Comparison of ENCODE assay signal across 18 cellular contexts in genomic region chr1:90831910-90832309, GRCh38.
DNase-seq lines count a peak whose midpoint lies in the region; ATAC-seq lines count a peak whose summit lies in the region.
"Had no signal": no experiment of that assay in that cellular context is flagged by ENCODE, and none has a peak within 500 bp of the region (broad histone marks: within the 10 kb centered on the region; RNA-seq: fewer than 3 reads in every experiment).

No MANE protein-coding gene starts in this region.

- intact Hi-C loops in activated T-helper 1 cell treated with anti-CD3 and anti-CD28 coated beads, Interleukin-12 subunit alpha, Interleukin-12 subunit beta, Interleukin-2, Interleukin-4 antibody, amounts not matched to agents 30 ng/mL and 10 ng/mL and 1 ng/mL, durations not matched to agents 14 hours and 24 hours and 36 hours (cut with micrococcal nuclease) = no loop called here

- no peak overlapping the region for H3K4me3 Mint-ChIP-seq in effector memory CD8-positive, alpha-beta T cell
- H3K4me3 Mint-ChIP-seq in activated T-helper 1 cell treated with anti-CD3 and anti-CD28 coated beads, Interleukin-12 subunit alpha, Interleukin-12 subunit beta, Interleukin-2, Interleukin-4 antibody, amounts not matched to agents 30 ng/mL and 10 ng/mL and 1 ng/mL, durations not matched to agents 14 hours and 24 hours and 36 hours = no peak overlapping the region
- H3K4me3 Mint-ChIP-seq: activated naive CD4-positive, alpha-beta T cell treated with anti-CD3 and anti-CD28 coated beads for 36 hours; activated T-cell treated with anti-CD3 and anti-CD28 coated beads, Interleukin-2, amount 50 U/mL, for 72 hours; memory B cell had no signal

- peak; percentile 29 for ATAC-seq in effector memory CD8-positive, alpha-beta T cell (replicated peaks)
- ATAC-seq in GM21576 (IDR thresholded peaks at IDR 0.05; ENCODE audit: unreplicated experiment) = no peak
- ATAC-seq: heart left ventricle, Panc1, psoas muscle had no signal

- H3K4me1 Mint-ChIP-seq in effector memory CD8-positive, alpha-beta T cell (ENCODE audit: low read depth in 2 of 2) = peaks cover 3 to 14% of the 10 kb centered on the region in 2 donors
- H3K4me1 Mint-ChIP-seq in activated T-helper 1 cell treated with anti-CD3 and anti-CD28 coated beads, Interleukin-12 subunit alpha, Interleukin-12 subunit beta, Interleukin-2, Interleukin-4 antibody, amounts not matched to agents 30 ng/mL and 10 ng/mL and 1 ng/mL, durations not matched to agents 14 hours and 24 hours and 36 hours (ENCODE audit: low read depth) = peaks cover 12% of the 10 kb centered on the region

- peaks cover 6% of the 10 kb centered on the region for H3K36me3 Mint-ChIP-seq in effector memory CD8-positive, alpha-beta T cell (ENCODE audit: insufficient read depth)
- H3K36me3 Mint-ChIP-seq in activated T-helper 1 cell treated with anti-CD3 and anti-CD28 coated beads, Interleukin-12 subunit alpha, Interleukin-12 subunit beta, Interleukin-2, Interleukin-4 antibody, amounts not matched to agents 30 ng/mL and 10 ng/mL and 1 ng/mL, durations not matched to agents 14 hours and 24 hours and 36 hours (ENCODE audit: low read depth) = no peaks in the 10 kb centered on the region
- H3K36me3 Mint-ChIP-seq: memory B cell had no signal

- no peak overlapping the region for H3K27ac Mint-ChIP-seq in effector memory CD8-positive, alpha-beta T cell
- H3K27ac Mint-ChIP-seq in activated T-helper 1 cell treated with anti-CD3 and anti-CD28 coated beads, Interleukin-12 subunit alpha, Interleukin-12 subunit beta, Interleukin-2, Interleukin-4 antibody, amounts not matched to agents 30 ng/mL and 10 ng/mL and 1 ng/mL, durations not matched to agents 14 hours and 24 hours and 36 hours = no peak overlapping the region
- H3K27ac Mint-ChIP-seq: activated naive CD4-positive, alpha-beta T cell treated with anti-CD3 and anti-CD28 coated beads for 36 hours; activated T-cell treated with anti-CD3 and anti-CD28 coated beads, Interleukin-2, amount 50 U/mL, for 72 hours; memory B cell had no signal

- no peaks in the 10 kb centered on the region for H3K9me3 Mint-ChIP-seq in effector memory CD8-positive, alpha-beta T cell
- H3K9me3 Mint-ChIP-seq in activated T-helper 1 cell treated with anti-CD3 and anti-CD28 coated beads, Interleukin-12 subunit alpha, Interleukin-12 subunit beta, Interleukin-2, Interleukin-4 antibody, amounts not matched to agents 30 ng/mL and 10 ng/mL and 1 ng/mL, durations not matched to agents 14 hours and 24 hours and 36 hours = no peaks in the 10 kb centered on the region
- H3K9me3 Mint-ChIP-seq: activated naive CD4-positive, alpha-beta T cell treated with anti-CD3 and anti-CD28 coated beads for 36 hours; activated T-cell treated with anti-CD3 and anti-CD28 coated beads, Interleukin-2, amount 50 U/mL, for 72 hours; memory B cell had no signal

- peak; percentile 4 for DNase-seq in activated CD4-positive, alpha-beta T cell treated with anti-CD3 and anti-CD28 coated beads for 48 hours
- DNase-seq in activated CD4-positive, alpha-beta T cell treated with anti-CD3 and anti-CD28 coated beads for 1 hour = no peak
- peak; percentile 28 for DNase-seq in NCI-H146 (lab: John Stamatoyannopoulos, UW)
- DNase-seq in effector memory CD8-positive, alpha-beta T cell = no peak
- DNase-seq in activated T-helper 1 cell treated with anti-CD3 and anti-CD28 coated beads, Interleukin-12 subunit alpha, Interleukin-12 subunit beta, Interleukin-2, Interleukin-4 antibody, amounts not matched to agents 30 ng/mL and 10 ng/mL and 1 ng/mL, durations not matched to agents 14 hours and 24 hours and 36 hours (ENCODE audit: low spot score) = no peak
- no peak for DNase-seq in COLO829 (ENCODE audit: low spot score)
- no peak for DNase-seq in DMS79 treated with DMSO at 0.1 percent for 48 hours (lab: John Stamatoyannopoulos, UW)
- DNase-seq: ACHN; activated naive CD4-positive, alpha-beta T cell treated with anti-CD3 and anti-CD28 coated beads for 36 hours; activated T-cell treated with anti-CD3 and anti-CD28 coated beads, Interleukin-2, amount 50 U/mL, for 72 hours; heart left ventricle; NCI-H187 treated with DMSO at 0.1 percent for 48 hours; nucleus accumbens; psoas muscle; upper lobe of left lung had no signal

- peaks cover 88 to 96% of the 10 kb centered on the region in 2 donors for H3K27me3 Mint-ChIP-seq in effector memory CD8-positive, alpha-beta T cell
- peaks cover 76% of the 10 kb centered on the region for H3K27me3 Mint-ChIP-seq in activated T-helper 1 cell treated with anti-CD3 and anti-CD28 coated beads, Interleukin-12 subunit alpha, Interleukin-12 subunit beta, Interleukin-2, Interleukin-4 antibody, amounts not matched to agents 30 ng/mL and 10 ng/mL and 1 ng/mL, durations not matched to agents 14 hours and 24 hours and 36 hours (ENCODE audit: insufficient read depth)

Comparison
In these comparisons a context has a peak if more than half of its experiments do, and no peak if none do; other contexts are left out.
1. DNase-seq: peak in activated CD4-positive, alpha-beta T cell treated with anti-CD3 and anti-CD28 coated beads for 48 hours (single experiment) and NCI-H146 (single experiment); none in activated CD4-positive, alpha-beta T cell treated with anti-CD3 and anti-CD28 coated beads for 1 hour (single experiment), effector memory CD8-positive, alpha-beta T cell (0 of 3), activated T-helper 1 cell treated with anti-CD3 and anti-CD28 coated beads, Interleukin-12 subunit alpha, Interleukin-12 subunit beta, Interleukin-2, Interleukin-4 antibody, amounts not matched to agents 30 ng/mL and 10 ng/mL and 1 ng/mL, durations not matched to agents 14 hours and 24 hours and 36 hours (single experiment), COLO829 (single experiment) and DMS79 treated with DMSO at 0.1 percent for 48 hours (single experiment).